In the genomic region with DNA sequence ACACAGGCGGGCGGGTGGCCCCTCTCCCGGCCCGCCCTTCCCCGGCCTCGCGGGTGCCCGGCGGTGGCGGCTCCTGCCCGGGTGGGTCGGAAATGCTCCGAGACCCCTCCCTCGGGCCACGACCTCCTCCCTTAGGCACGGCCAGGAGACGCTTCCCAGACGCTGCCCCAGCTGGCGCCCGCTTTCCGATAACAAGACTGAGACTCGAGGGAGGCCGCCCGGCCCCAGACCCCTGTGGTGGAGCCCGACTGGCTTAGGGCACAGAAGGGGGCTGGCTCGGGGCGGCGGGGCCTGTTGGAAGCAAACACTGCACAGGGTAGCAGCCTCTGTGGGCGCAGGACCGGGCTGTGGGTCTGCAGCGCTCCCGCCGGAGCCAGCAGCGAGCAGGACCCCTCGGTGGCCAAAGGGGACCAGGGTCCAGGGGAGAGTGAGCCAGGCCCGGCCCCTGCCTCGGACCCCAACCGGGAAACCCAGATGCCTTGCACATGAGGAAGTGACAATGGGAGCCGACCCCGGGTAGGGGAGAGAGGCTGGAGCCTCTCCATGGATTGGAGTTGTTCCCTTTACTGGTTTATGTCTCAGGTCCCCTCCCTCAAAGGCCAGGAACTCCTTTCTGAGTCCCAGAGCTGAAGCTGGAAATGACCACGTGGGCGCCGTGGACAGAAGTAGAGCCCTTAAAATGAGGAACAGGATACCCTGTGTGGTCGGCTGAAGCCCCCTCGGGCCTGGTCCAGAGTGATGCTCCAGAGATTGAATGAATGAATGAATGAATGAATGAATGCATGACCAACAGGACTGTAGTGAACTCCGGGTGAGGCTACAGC, we compare ENCODE assay signal across 8 cellular contexts.
DNase-seq lines count a peak whose midpoint lies in the region; ATAC-seq, FAIRE-seq and TF ChIP-seq lines count a peak whose summit lies in the region.

No MANE protein-coding gene starts in this region.

- no peaks in the 10 kb centered on the region for H3K9me2 ChIP-seq in OCI-LY1 (ENCODE audit: low read depth, low read length)

- H3F3A ChIP-seq in OCI-LY1 (ENCODE audit: insufficient read depth, low read length), result no peaks in the 10 kb centered on the region

- DNase-seq in GM06990 (ENCODE audit: extremely low read depth, insufficient read length) (no peak), HAP-1 (ENCODE audit: low spot score in 2 of 2) (peak; percentile 15 to 67), HTR-8/SVneo (ENCODE audit: insufficient read length, low spot score) (no peak), GM19240 (ENCODE audit: insufficient read length, low spot score) (no peak)
- no peak for DNase-seq in effector memory CD8-positive, alpha-beta T cell
- DNase-seq in activated CD8-positive, alpha-beta memory T cell treated with anti-CD3 and anti-CD28 coated beads, Interleukin-2, amount 50 U/mL, for 48 hours, result no peak

- H3K27me3 Mint-ChIP-seq in effector memory CD8-positive, alpha-beta T cell, result no peaks in the 10 kb centered on the region

- H3K4me3 ChIP-seq in GM06990 (replicated peaks; ENCODE audit: low read depth, low read length) (peak overlapping the region; percentile 64), HAP-1 (peak overlapping the region; percentile 66), OCI-LY1 (ENCODE audit: low read depth, low read length, poor library complexity, severe bottlenecking) (peak overlapping the region; percentile 59), muscle layer of colon (ENCODE audit: low read depth in 1 of 2, low read length in 2 of 2) (peak overlapping the region; percentile 41 to 83)

- FAIRE-seq in HTR-8/SVneo (lab: Jason Lieb, UNC), result no peak

- no peaks in the 10 kb centered on the region for H3K9me3 Mint-ChIP-seq in effector memory CD8-positive, alpha-beta T cell

- H3K27ac ChIP-seq in OCI-LY1 (ENCODE audit: low read depth, low read length, poor library complexity, severe bottlenecking), result no peak overlapping the region
- H3K27ac ChIP-seq in muscle layer of colon (ENCODE audit: low read depth, low read length), result peak overlapping the region; percentile 27

- H3K9ac ChIP-seq in OCI-LY1 (ENCODE audit: low read length), result peak overlapping the region; percentile 53; the same call in 1 of the 2 replicates
- no peak overlapping the region for H3K9ac ChIP-seq in muscle layer of colon (ENCODE audit: low read length)

- ATAC-seq in effector memory CD8-positive, alpha-beta T cell (replicated peaks), result peak; percentile 21

- in situ Hi-C loops in HAP-1 (cut with MboI; ENCODE audit: low sequenced_read_pairs), result no loop called here

- H3K4me1 ChIP-seq in HAP-1 (peaks cover 13% of the 10 kb centered on the region), OCI-LY1 (ENCODE audit: insufficient read depth, low read length, severe bottlenecking) (peaks cover 17% of the 10 kb centered on the region), muscle layer of colon (ENCODE audit: insufficient read depth, low read length) (peaks cover 9% of the 10 kb centered on the region)

- no peaks in the 10 kb centered on the region for H3K36me3 ChIP-seq in GM06990 (ENCODE audit: control insufficient read depth, insufficient read depth, low read length)
- no peaks in the 10 kb centered on the region for H3K36me3 ChIP-seq in HAP-1 (replicated peaks)
- no peaks in the 10 kb centered on the region for H3K36me3 ChIP-seq in OCI-LY1 (ENCODE audit: insufficient read depth, low read length)
- H3K36me3 ChIP-seq in muscle layer of colon (ENCODE audit: insufficient read depth, low read length), result no peaks in the 10 kb centered on the region

- H3K27ac Mint-ChIP-seq in effector memory CD8-positive, alpha-beta T cell, result peak overlapping the region; percentile 46 to 60

- H4K20me1 ChIP-seq in OCI-LY1 (ENCODE audit: insufficient read depth, low read length), result no peaks in the 10 kb centered on the region

- H3K27me3 ChIP-seq in GM06990 (replicated peaks; ENCODE audit: control insufficient read depth, insufficient read depth, low read length) (no peaks in the 10 kb centered on the region), HAP-1 (ENCODE audit: low read depth) (no peaks in the 10 kb centered on the region), OCI-LY1 (ENCODE audit: insufficient read depth, low read length) (peaks cover 6% of the 10 kb centered on the region; the same call in 1 of the 2 replicates), muscle layer of colon (ENCODE audit: control insufficient read depth in 1 of 2, insufficient read depth in 2 of 2, low read length in 2 of 2) (peaks cover 0 to 9% of the 10 kb centered on the region in 2 donors)

- TF ChIP-seq CTCF in GM06990 (IDR thresholded peaks at IDR 0.05; ENCODE audit: insufficient read depth, low read length, poor library complexity, severe bottlenecking), result no peak
- TF ChIP-seq CTCF in OCI-LY1 (IDR thresholded peaks at IDR 0.05; ENCODE audit: low read length), result no peak

- no peaks in the 10 kb centered on the region for H3K79me2 ChIP-seq in OCI-LY1 (ENCODE audit: insufficient read depth, low read length)

- no peaks in the 10 kb centered on the region for H3K36me3 Mint-ChIP-seq in effector memory CD8-positive, alpha-beta T cell (ENCODE audit: insufficient read depth)

- H3K4me3 Mint-ChIP-seq in effector memory CD8-positive, alpha-beta T cell, result peak overlapping the region; percentile 70 to 72

- peaks cover 4 to 11% of the 10 kb centered on the region in 2 donors for H3K4me1 Mint-ChIP-seq in effector memory CD8-positive, alpha-beta T cell (ENCODE audit: low read depth in 2 of 2)

- H3K9me3 ChIP-seq in HAP-1 (no peaks in the 10 kb centered on the region), OCI-LY1 (ENCODE audit: low read length) (no peaks in the 10 kb centered on the region), muscle layer of colon (ENCODE audit: low read length) (no peaks in the 10 kb centered on the region)

- peak overlapping the region; percentile 73 for H3K4me2 ChIP-seq in OCI-LY1 (ENCODE audit: low read length)

- H2AFZ ChIP-seq in OCI-LY1 (ENCODE audit: low read length), result no peak overlapping the region

Comparison
In these comparisons a context has a peak if more than half of its experiments do, and no peak if none do; other contexts are left out.
1. DNase-seq: peak in HAP-1 (2 of 2); none in GM06990 (single experiment), effector memory CD8-positive, alpha-beta T cell (0 of 3), HTR-8/SVneo (single experiment), activated CD8-positive, alpha-beta memory T cell treated with anti-CD3 and anti-CD28 coated beads, Interleukin-2, amount 50 U/mL, for 48 hours (single experiment) and GM19240 (single experiment).
2. Peak in every context shown above with its lines, with median percentiles within 50 percentile points of each other: H3K4me3 ChIP-seq.